In genomic region chr3:14307953-14308352, GRCh38 we compare ENCODE assay signal across 22 cellular contexts.
A peak's percentile ranks its signal among the peaks of the same experiment; 100 is the strongest.
DNase-seq lines count a peak whose midpoint lies in the region; ATAC-seq, FAIRE-seq and TF ChIP-seq lines count a peak whose summit lies in the region.
"Had no signal": no experiment of that assay in that cellular context is flagged by ENCODE, and none has a peak within 500 bp of the region (broad histone marks: within the 10 kb centered on the region; RNA-seq: fewer than 3 reads in every experiment).

No MANE protein-coding gene starts in this region.

- TF ChIP-seq CTCF in Caco-2 (IDR thresholded peaks at IDR 0.05; ENCODE audit: insufficient read depth in 1 of 2, low read depth in 1 of 2, low read length in 1 of 2, severe bottlenecking in 1 of 2, unreplicated experiment in 1 of 2) (no peak), K562 (IDR thresholded peaks at IDR 0.05 in 2 of 3, conservative IDR thresholded peaks at IDR 0.05 in 1 of 3; ENCODE audit: insufficient read depth in 2 of 3, low read depth in 1 of 3, low read length in 3 of 3) (no peak), osteoblast (IDR thresholded peaks at IDR 0.05; ENCODE audit: extremely low read depth, low read depth, low read length) (no peak), Peyer's patch (IDR thresholded peaks at IDR 0.05) (no peak)

- no peaks in the 10 kb centered on the region for H4K20me1 ChIP-seq in K562 (replicated peaks; ENCODE audit: control insufficient read depth, insufficient read depth, low read length)
- no peaks in the 10 kb centered on the region for H4K20me1 ChIP-seq in osteoblast (ENCODE audit: insufficient read depth, low read length)

- H3K9me3 ChIP-seq in Caco-2 (no peaks in the 10 kb centered on the region), K562 (replicated peaks; ENCODE audit: control insufficient read depth, insufficient read depth, low read depth, low read length) (no peaks in the 10 kb centered on the region), osteoblast (ENCODE audit: low read depth, low read length) (no peaks in the 10 kb centered on the region), Peyer's patch (no peaks in the 10 kb centered on the region)
- H3K9me3 ChIP-seq: BE2C had no signal

- H3K79me2 ChIP-seq in K562 (ENCODE audit: control insufficient read depth, insufficient read depth, low read length) (no peaks in the 10 kb centered on the region), osteoblast (ENCODE audit: insufficient read depth, low read length) (no peaks in the 10 kb centered on the region)

- peak; percentile 9; the same call in 1 of the 3 replicates for ATAC-seq in K562

- TF ChIP-seq EP300 in K562 (IDR thresholded peaks at IDR 0.05; ENCODE audit: low read length): no peak

- H3K4me1 ChIP-seq in Caco-2: peaks cover 22% of the 10 kb centered on the region
- peaks cover 0 to 14% of the 10 kb centered on the region in 2 experiments; a peak in 2 of 5 replicates for H3K4me1 ChIP-seq in K562 (replicated peaks in 1 of 2; ENCODE audit: control insufficient read depth in 2 of 2, insufficient read depth in 2 of 2, low read length in 2 of 2)
- no peaks in the 10 kb centered on the region for H3K4me1 ChIP-seq in osteoblast (ENCODE audit: insufficient read depth, low read length)
- no peaks in the 10 kb centered on the region for H3K4me1 ChIP-seq in Peyer's patch
- H3K4me1 ChIP-seq: BE2C had no signal

- H3K36me3 ChIP-seq in Caco-2 (ENCODE audit: control insufficient read depth, insufficient read depth, low read length) (no peaks in the 10 kb centered on the region), K562 (ENCODE audit: control insufficient read depth, insufficient read depth, low read length) (no peaks in the 10 kb centered on the region), osteoblast (ENCODE audit: insufficient read depth, low read length) (no peaks in the 10 kb centered on the region), Peyer's patch (no peaks in the 10 kb centered on the region)
- H3K36me3 ChIP-seq: BE2C; BLaER1 treated with 17β-estradiol and CSF1 and Interleukin-3, amounts not matched to agents 10 nM and 100 nM had no signal

- POLR2A ChIA-PET in Caco-2 (lab: Charles Lee) (no interaction called here), K562 (lab: Yijun Ruan, JAX) (interaction anchor here (1.2 to 1.3 kb wide), 3 partner anchors 10 to 12 kb away, joined by 3 to 6 read pairs (median 4); no protein-coding TSS in a partner anchor)

- FAIRE-seq in K562 (lab: Jason Lieb, UNC): no peak
- FAIRE-seq: GM12891, GM18507, H1 had no signal

- peaks cover 10% of the 10 kb centered on the region for H3K9me3 Mint-ChIP-seq in Caco-2 (ENCODE audit: unreplicated experiment)
- H3K9me3 Mint-ChIP-seq: CD4-positive, alpha-beta T cell; CD8-positive, alpha-beta memory T cell had no signal

- no peaks in the 10 kb centered on the region for H3K27me3 ChIP-seq in Caco-2 (replicated peaks; ENCODE audit: control insufficient read depth, insufficient read depth, low read length)
- peaks cover 0 to 16% of the 10 kb centered on the region in 2 experiments; a peak in 2 of 5 replicates for H3K27me3 ChIP-seq in K562 (ENCODE audit: control insufficient read depth in 2 of 2, insufficient read depth in 2 of 2, low read length in 2 of 2)
- peaks cover 14% of the 10 kb centered on the region for H3K27me3 ChIP-seq in osteoblast (ENCODE audit: insufficient read depth, low read length)
- no peaks in the 10 kb centered on the region for H3K27me3 ChIP-seq in Peyer's patch
- H3K27me3 ChIP-seq: BE2C had no signal

- peak overlapping the region in 1 of 2 experiments; percentile 80; a peak in 2 of 4 replicates for H3K9ac ChIP-seq in K562 (ENCODE audit: insufficient read depth in 1 of 2, low read depth in 2 of 2, low read length in 2 of 2)
- H3K9ac ChIP-seq: BLaER1 treated with 17β-estradiol and CSF1 and Interleukin-3, amounts not matched to agents 10 nM and 100 nM had no signal

- no peaks in the 10 kb centered on the region for H3K27me3 Mint-ChIP-seq in Caco-2 (ENCODE audit: insufficient read depth, unreplicated experiment)

- H3K4me3 Mint-ChIP-seq in Caco-2 (ENCODE audit: unreplicated experiment): no peak overlapping the region
- H3K4me3 Mint-ChIP-seq: CD14-positive monocyte; CD4-positive, alpha-beta T cell; CD8-positive, alpha-beta memory T cell had no signal

- in situ Hi-C loops in K562 (cut with MboI) (no loop called here), G401 (cut with HindIII; ENCODE audit: low sequenced_read_pairs) (no loop called here)

- H3K4me1 Mint-ChIP-seq in Caco-2 (ENCODE audit: low read depth, unreplicated experiment): peaks cover 37% of the 10 kb centered on the region

- intact Hi-C loops in Caco-2 (cut with micrococcal nuclease; ENCODE audit: unreplicated experiment) (no loop called here), K562 (cut with micrococcal nuclease) (loop anchor here (10.0 kb wide), 1 partner anchor 413 kb away; no protein-coding TSS in a partner anchor)

- peaks cover 12% of the 10 kb centered on the region for H3K36me3 Mint-ChIP-seq in Caco-2 (ENCODE audit: insufficient read depth, unreplicated experiment)
- H3K36me3 Mint-ChIP-seq: CD14-positive monocyte had no signal

- DNase-seq in Caco-2: no peak
- no peak for DNase-seq in K562 (ENCODE audit: extremely low read depth in 1 of 4, low spot score in 3 of 4)
- peak; percentile 22 for DNase-seq in osteoblast (ENCODE audit: insufficient read length, low spot score, missing footprints)
- DNase-seq in G401 (ENCODE audit: low spot score): no peak
- DNase-seq in Peyer's patch: no peak
- DNase-seq in putamen (ENCODE audit: low spot score): no peak
- no peak for DNase-seq in DMS114 treated with DMSO at 0.1 percent for 48 hours (lab: John Stamatoyannopoulos, UW; ENCODE audit: unreplicated experiment)
- DNase-seq: AML-193; BE2C; Calu3; CD4-positive, alpha-beta T cell; CD8-positive, alpha-beta memory T cell; DMS153; DND-41; GDM1; H7; HCEC 1CT had no signal

- 21% methylated on average over 12 of the region's 12 CpGs for WGBS in K562 (ENCODE audit: insufficient coverage, low coverage, missing lambda C conversion rate)

- TF ChIP-seq POLR2A in K562 (conservative IDR thresholded peaks at IDR 0.05) (no peak), Peyer's patch (IDR thresholded peaks at IDR 0.05) (no peak)

- H3K4me2 ChIP-seq in K562 (ENCODE audit: insufficient read depth, low read length): no peak overlapping the region
- no peak overlapping the region for H3K4me2 ChIP-seq in osteoblast (ENCODE audit: insufficient read depth, low read length)
- H3K4me2 ChIP-seq: BLaER1 treated with 17β-estradiol and CSF1 and Interleukin-3, amounts not matched to agents 10 nM and 100 nM had no signal

- TF ChIP-seq RAD21 in K562 (CRISPR knock-in tag; conservative IDR thresholded peaks at IDR 0.05 in 1 of 2, IDR thresholded peaks at IDR 0.05 in 1 of 2): no peak

- no peaks in the 10 kb centered on the region for H3K9me1 ChIP-seq in K562 (ENCODE audit: control insufficient read depth, insufficient read depth, low read length)

- H3K4me3 ChIP-seq in Caco-2 (ENCODE audit: low read depth, low read length) (no peak overlapping the region), K562 (no peak overlapping the region), osteoblast (ENCODE audit: insufficient read depth, low read length) (no peak overlapping the region), Peyer's patch (no peak overlapping the region)
- H3K4me3 ChIP-seq: BLaER1 treated with 17β-estradiol and CSF1 and Interleukin-3, amounts not matched to agents 10 nM and 100 nM had no signal

- CTCF ChIA-PET in Caco-2 (lab: Charles Lee) (no interaction called here), K562 (lab: Yijun Ruan, JAX; ENCODE audit: low intra/inter-chr PET ratio) (interaction anchor here (0.7 kb wide), 1 partner anchor 155 kb away, joined by 3 read pairs; no protein-coding TSS in a partner anchor)

- H3K27ac ChIP-seq in K562 (ENCODE audit: extremely low read depth, low read depth, low read length): no peak overlapping the region
- H3K27ac ChIP-seq in osteoblast (ENCODE audit: low read depth, low read length): no peak overlapping the region
- no peak overlapping the region for H3K27ac ChIP-seq in Peyer's patch
- H3K27ac ChIP-seq: BLaER1 treated with 17β-estradiol and CSF1 and Interleukin-3, amounts not matched to agents 10 nM and 100 nM had no signal

- BruUV-seq in Caco-2 (replicated peaks; lab: Mats Ljungman, UMichigan) (no TSS peak), K562 (replicated peaks; lab: Mats Ljungman, UMichigan) (no TSS peak)

- H3K27ac Mint-ChIP-seq in Caco-2 (ENCODE audit: unreplicated experiment): peak overlapping the region; percentile 71
- H3K27ac Mint-ChIP-seq: CD4-positive, alpha-beta T cell; CD8-positive, alpha-beta memory T cell had no signal

- H2AFZ ChIP-seq in K562 (ENCODE audit: low read depth, low read length) (no peak overlapping the region), osteoblast (ENCODE audit: low read length) (no peak overlapping the region)

TF ChIP-seq in K562, 482 proteins besides CTCF, POLR2A, EP300 and RAD21:
- TF ChIP-seq ZNF263 (CRISPR knock-in tag; IDR thresholded peaks at IDR 0.05; ENCODE audit: borderline replicate concordance) (peak; percentile 52; the same call in 1 of the 2 replicates), STAT6 (CRISPR knock-in tag; IDR thresholded peaks at IDR 0.05) (no peak)
